8 cellular contexts compared by ENCODE assay signal in the genomic region with DNA sequence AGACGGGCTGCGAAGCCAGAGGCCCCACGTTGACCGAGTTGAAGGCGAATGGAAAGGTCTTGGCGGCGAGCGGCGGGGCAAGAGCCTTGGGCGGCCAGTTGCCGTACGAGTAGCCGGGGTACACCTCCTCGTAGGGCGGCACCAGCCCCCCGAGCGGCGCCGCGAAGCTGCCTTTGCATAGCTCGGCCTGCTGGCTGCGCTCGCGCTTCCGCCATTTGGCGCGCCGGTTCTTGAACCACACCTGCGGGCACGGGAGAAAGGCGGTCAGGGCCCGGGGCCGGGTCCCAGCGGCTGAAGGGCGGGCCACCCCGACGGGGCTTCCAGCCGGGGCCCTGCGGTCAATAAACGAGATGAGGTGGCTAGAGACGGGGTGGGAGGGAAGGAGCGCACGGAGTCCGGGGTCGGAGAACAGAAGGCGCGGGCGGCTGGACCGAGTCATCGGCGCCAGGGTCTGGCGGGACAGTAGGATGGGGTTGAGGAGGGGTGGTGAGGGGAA. TPM values are rescaled to one million over a fixed set of nuclear protein-coding genes. Genes with fewer than 3 reads are reported as not detected.
DNase-seq lines count a peak whose midpoint lies in the region; ATAC-seq, FAIRE-seq and TF ChIP-seq lines count a peak whose summit lies in the region.

No MANE protein-coding gene starts in this region.

- WGBS in liver, result 4% methylated on average over 52 of the region's 52 CpGs

- H3K27ac Mint-ChIP-seq in T-helper 1 cell treated with Interleukin-12 subunit alpha and Interleukin-12 subunit beta and Interleukin-4 antibody, amounts not matched to agents 30 μg/mL and 1 μg/mL, for 36 hours, result no peak overlapping the region
- no peak overlapping the region for H3K27ac Mint-ChIP-seq in stimulated activated effector memory CD8-positive, alpha-beta T cell treated with anti-CD3 and anti-CD28 coated beads, Interleukin-12 subunit alpha, Interleukin-12 subunit beta, amount 100 ng/mL, for 72 hours

- H3K36me3 Mint-ChIP-seq in T-helper 1 cell treated with Interleukin-12 subunit alpha and Interleukin-12 subunit beta and Interleukin-4 antibody, amounts not matched to agents 30 μg/mL and 1 μg/mL, for 36 hours (ENCODE audit: low read depth), result no peaks in the 10 kb centered on the region
- H3K36me3 Mint-ChIP-seq in stimulated activated effector memory CD8-positive, alpha-beta T cell treated with anti-CD3 and anti-CD28 coated beads, Interleukin-12 subunit alpha, Interleukin-12 subunit beta, amount 100 ng/mL, for 72 hours, result no peaks in the 10 kb centered on the region

- peaks cover 73% of the 10 kb centered on the region for H3K27me3 Mint-ChIP-seq in T-helper 1 cell treated with Interleukin-12 subunit alpha and Interleukin-12 subunit beta and Interleukin-4 antibody, amounts not matched to agents 30 μg/mL and 1 μg/mL, for 36 hours (ENCODE audit: low read depth)

- peaks cover 15% of the 10 kb centered on the region for H3K4me1 Mint-ChIP-seq in T-helper 1 cell treated with Interleukin-12 subunit alpha and Interleukin-12 subunit beta and Interleukin-4 antibody, amounts not matched to agents 30 μg/mL and 1 μg/mL, for 36 hours (ENCODE audit: low read depth)
- H3K4me1 Mint-ChIP-seq in stimulated activated effector memory CD8-positive, alpha-beta T cell treated with anti-CD3 and anti-CD28 coated beads, Interleukin-12 subunit alpha, Interleukin-12 subunit beta, amount 100 ng/mL, for 72 hours, result peaks cover 43% of the 10 kb centered on the region

- TF ChIP-seq CTCF in bronchial epithelial cell (IDR thresholded peaks at IDR 0.05; ENCODE audit: insufficient read depth, low read length, severe bottlenecking), result peak; percentile 53
- no peak for TF ChIP-seq CTCF in liver (IDR thresholded peaks at IDR 0.05; ENCODE audit: low read depth, low read length, missing input control)

- H3K27ac ChIP-seq in liver (ENCODE audit: low read depth in 1 of 2, low read length in 2 of 2), result no peak overlapping the region

- H3K36me3 ChIP-seq in bronchial epithelial cell (ENCODE audit: control insufficient read depth, insufficient read depth, low read length), result no peaks in the 10 kb centered on the region
- no peaks in the 10 kb centered on the region for H3K36me3 ChIP-seq in liver (ENCODE audit: control insufficient read depth in 4 of 4, insufficient read depth in 3 of 4, low read depth in 1 of 4, low read length in 3 of 4)

- no peaks in the 10 kb centered on the region for H3K9me3 Mint-ChIP-seq in T-helper 1 cell treated with Interleukin-12 subunit alpha and Interleukin-12 subunit beta and Interleukin-4 antibody, amounts not matched to agents 30 μg/mL and 1 μg/mL, for 36 hours
- H3K9me3 Mint-ChIP-seq in stimulated activated effector memory CD8-positive, alpha-beta T cell treated with anti-CD3 and anti-CD28 coated beads, Interleukin-12 subunit alpha, Interleukin-12 subunit beta, amount 100 ng/mL, for 72 hours, result no peaks in the 10 kb centered on the region

- H3K27me3 ChIP-seq in bronchial epithelial cell (ENCODE audit: control insufficient read depth, insufficient read depth, low read length) (peaks cover 5% of the 10 kb centered on the region), liver (ENCODE audit: control insufficient read depth in 4 of 4, insufficient read depth in 4 of 4, low read length in 3 of 4) (peaks cover 0 to 16% (median 0%) of the 10 kb centered on the region in 4 donors)

- no peaks in the 10 kb centered on the region for H3K9me3 ChIP-seq in liver (ENCODE audit: control insufficient read depth in 4 of 4, low read length in 3 of 4)

- peak overlapping the region; percentile 61 for H3K4me3 Mint-ChIP-seq in T-helper 1 cell treated with Interleukin-12 subunit alpha and Interleukin-12 subunit beta and Interleukin-4 antibody, amounts not matched to agents 30 μg/mL and 1 μg/mL, for 36 hours
- peak overlapping the region; percentile 79 for H3K4me3 Mint-ChIP-seq in stimulated activated effector memory CD8-positive, alpha-beta T cell treated with anti-CD3 and anti-CD28 coated beads, Interleukin-12 subunit alpha, Interleukin-12 subunit beta, amount 100 ng/mL, for 72 hours

- H3K9ac ChIP-seq in liver (ENCODE audit: low read depth in 1 of 2, low read length in 2 of 2), result no peak overlapping the region

- no peak for FAIRE-seq in bronchial epithelial cell (lab: Jason Lieb, UNC)

- ATAC-seq in stimulated activated effector memory CD8-positive, alpha-beta T cell treated with anti-CD3 and anti-CD28 coated beads, Interleukin-12 subunit alpha, Interleukin-12 subunit beta, amount 100 ng/mL, for 72 hours, result peak; percentile 14
- no peak for ATAC-seq in left lobe of liver

- TF ChIP-seq RAD21 in liver (IDR thresholded peaks at IDR 0.05), result peak in 1 of 2 donors; percentile 30

- DNase-seq in NCI-H1436 (lab: John Stamatoyannopoulos, UW) (peak; percentile 7), NCI-H1436 treated with DMSO at 0.1 percent for 48 hours (lab: John Stamatoyannopoulos, UW) (no peak), bronchial epithelial cell (ENCODE audit: low read depth) (no peak), OCI-M2 (lab: John Stamatoyannopoulos, UW; ENCODE audit: unreplicated experiment) (no peak), left lobe of liver (ENCODE audit: low spot score) (no peak)
- peak; percentile 38 to 78 for DNase-seq in stimulated activated effector memory CD8-positive, alpha-beta T cell treated with anti-CD3 and anti-CD28 coated beads, Interleukin-12 subunit alpha, Interleukin-12 subunit beta, amount 100 ng/mL, for 72 hours (ENCODE audit: low spot score in 2 of 2)

- H3K4me1 ChIP-seq in liver (ENCODE audit: control insufficient read depth in 4 of 4, insufficient read depth in 4 of 4, low read length in 3 of 4), result peaks cover 14 to 29% (median 24%) of the 10 kb centered on the region in 4 donors

- H3K4me3 ChIP-seq in bronchial epithelial cell (ENCODE audit: low read depth, low read length) (peak overlapping the region; percentile 46), liver (ENCODE audit: low read depth in 1 of 3, low read length in 3 of 3) (peak overlapping the region in 2 of 3 donors; percentile 41 to 43)

TF ChIP-seq in liver, 16 proteins besides CTCF, POLR2A, EP300 and RAD21:
- TF ChIP-seq FOXA2 (IDR thresholded peaks at IDR 0.05) (no peak), JUND (IDR thresholded peaks at IDR 0.05) (no peak), FOXA1 (IDR thresholded peaks at IDR 0.05) (no peak)

RNA-seq across cellular contexts. Expression of gene ELOVL3, which starts 4.8 kb away (rescaled TPM):
- total RNA-seq in bronchial epithelial cell (not detected in 2 replicates), liver (under 1 TPM in 1 of 2 donors, not detected in 1; 0.42 TPM), left lobe of liver (not detected)
- polyA plus RNA-seq in liver, result not detected

RNA-seq across cellular contexts. Expression of gene PITX3, which starts 10.4 kb away (rescaled TPM):
- total RNA-seq in bronchial epithelial cell, result not detected in 2 replicates
- total RNA-seq in liver, result not detected
- not detected for polyA plus RNA-seq in liver
- total RNA-seq in left lobe of liver, result not detected

RNA-seq across cellular contexts. Expression of gene GBF1, which starts 14.4 kb away (rescaled TPM):
- 8.7 and 12.7 TPM in 2 replicates for total RNA-seq in bronchial epithelial cell
- total RNA-seq in liver, result 10 to 100 TPM; 19.2 to 27.2 TPM
- 10 to 100 TPM in 1 of 2 donors, 1 to 10 TPM in 1; 6.0 to 11.2 TPM for polyA plus RNA-seq in liver
- total RNA-seq in left lobe of liver, result 22.8 TPM

Comparison
In these comparisons a context has a peak if more than half of its experiments do, and no peak if none do; other contexts are left out.
1. DNase-seq: peak in NCI-H1436 (single experiment) and stimulated activated effector memory CD8-positive, alpha-beta T cell treated with anti-CD3 and anti-CD28 coated beads, Interleukin-12 subunit alpha, Interleukin-12 subunit beta, amount 100 ng/mL, for 72 hours (2 of 2); none in NCI-H1436 treated with DMSO at 0.1 percent for 48 hours (single experiment), bronchial epithelial cell (single experiment), OCI-M2 (single experiment) and left lobe of liver (single experiment).